ENCODE assay signal across 12 cellular contexts in the genomic region with DNA sequence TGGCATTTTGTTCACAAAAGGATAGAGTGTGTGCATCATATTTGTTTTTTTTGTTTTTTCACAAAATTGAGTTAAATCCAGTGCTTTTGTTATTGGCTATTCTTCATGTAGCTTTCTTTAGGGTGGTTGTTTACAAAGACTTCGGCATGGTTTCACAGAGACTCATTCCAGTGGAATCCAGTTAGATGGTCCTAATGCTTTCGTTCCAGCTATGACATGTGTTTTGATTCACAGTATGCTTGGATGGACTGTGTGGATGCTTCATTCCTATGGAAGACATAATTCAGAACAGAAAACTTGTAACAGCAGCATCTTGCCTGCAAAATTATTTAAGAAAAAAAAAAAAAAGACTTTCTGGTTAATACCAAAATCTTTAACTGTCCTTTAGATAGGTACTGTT.
DNase-seq lines count a peak whose midpoint lies in the region; ATAC-seq and TF ChIP-seq lines count a peak whose summit lies in the region.
"Had no signal": no experiment of that assay in that cellular context is flagged by ENCODE, and none has a peak within 500 bp of the region (broad histone marks: within the 10 kb centered on the region; RNA-seq: fewer than 3 reads in every experiment).

No MANE protein-coding gene starts in this region.

- DNase-seq in AG08395 (ENCODE audit: low spot score) = peak; percentile 87
- peak; percentile 93 for DNase-seq in HCEC 1CT
- peak; percentile 78 for DNase-seq in amniotic stem cell (lab: John Stamatoyannopoulos, UW)
- no peak for DNase-seq in memory B cell (ENCODE audit: low spot score in 2 of 2)
- DNase-seq in DMS153 treated with DMSO at 0.1 percent for 48 hours (lab: John Stamatoyannopoulos, UW; ENCODE audit: unreplicated experiment) = no peak
- no peak for DNase-seq in upper lobe of right lung
- no peak for DNase-seq in NCI-H510A (lab: John Stamatoyannopoulos, UW)
- DNase-seq: SHP77; stimulated activated CD4-positive, alpha-beta T cell treated with anti-CD3 and anti-CD28 coated beads, Interleukin-12 subunit alpha, Interleukin-12 subunit beta, amount 100 ng/mL, for 4 hours had no signal

- no peaks in the 10 kb centered on the region for H3K27me3 ChIP-seq in upper lobe of right lung
- H3K27me3 ChIP-seq: cardiac muscle cell, hepatocyte had no signal

- intact Hi-C loops in upper lobe of right lung (cut with DNase I) = no loop called here

- H3K27ac ChIP-seq in upper lobe of right lung = no peak overlapping the region
- H3K27ac ChIP-seq: cardiac muscle cell, hepatocyte had no signal

- no peaks in the 10 kb centered on the region for H3K9me3 ChIP-seq in upper lobe of right lung

- no peak for TF ChIP-seq CTCF in upper lobe of right lung (IDR thresholded peaks at IDR 0.05)

- no peaks in the 10 kb centered on the region for H3K36me3 Mint-ChIP-seq in memory B cell

- H3K4me1 ChIP-seq in upper lobe of right lung = no peaks in the 10 kb centered on the region

- ATAC-seq in memory B cell (ENCODE audit: low read depth) (no peak), GM21619 (IDR thresholded peaks at IDR 0.05; ENCODE audit: unreplicated experiment) (no peak), upper lobe of right lung (no peak)

- no peak overlapping the region for H3K4me3 Mint-ChIP-seq in memory B cell

- no peaks in the 10 kb centered on the region for H3K9me3 Mint-ChIP-seq in memory B cell

- no peaks in the 10 kb centered on the region for H3K36me3 ChIP-seq in upper lobe of right lung
- H3K36me3 ChIP-seq: cardiac muscle cell had no signal

- peak overlapping the region; percentile 99 for H3K27ac Mint-ChIP-seq in memory B cell

- H3K4me3 ChIP-seq in upper lobe of right lung = no peak overlapping the region
- H3K4me3 ChIP-seq: cardiac muscle cell, hepatocyte had no signal

- H3K4me1 Mint-ChIP-seq in memory B cell = peaks cover 22% of the 10 kb centered on the region

- no peaks in the 10 kb centered on the region for H3K27me3 Mint-ChIP-seq in memory B cell

Comparison
In these comparisons a context has a peak if more than half of its experiments do, and no peak if none do; other contexts are left out.
1. DNase-seq: peak in AG08395 (single experiment), HCEC 1CT (single experiment) and amniotic stem cell (single experiment); none in memory B cell (0 of 2), DMS153 treated with DMSO at 0.1 percent for 48 hours (single experiment), upper lobe of right lung (single experiment) and NCI-H510A (single experiment).